ENCODE assay signal across 15 cellular contexts in the genomic region with DNA sequence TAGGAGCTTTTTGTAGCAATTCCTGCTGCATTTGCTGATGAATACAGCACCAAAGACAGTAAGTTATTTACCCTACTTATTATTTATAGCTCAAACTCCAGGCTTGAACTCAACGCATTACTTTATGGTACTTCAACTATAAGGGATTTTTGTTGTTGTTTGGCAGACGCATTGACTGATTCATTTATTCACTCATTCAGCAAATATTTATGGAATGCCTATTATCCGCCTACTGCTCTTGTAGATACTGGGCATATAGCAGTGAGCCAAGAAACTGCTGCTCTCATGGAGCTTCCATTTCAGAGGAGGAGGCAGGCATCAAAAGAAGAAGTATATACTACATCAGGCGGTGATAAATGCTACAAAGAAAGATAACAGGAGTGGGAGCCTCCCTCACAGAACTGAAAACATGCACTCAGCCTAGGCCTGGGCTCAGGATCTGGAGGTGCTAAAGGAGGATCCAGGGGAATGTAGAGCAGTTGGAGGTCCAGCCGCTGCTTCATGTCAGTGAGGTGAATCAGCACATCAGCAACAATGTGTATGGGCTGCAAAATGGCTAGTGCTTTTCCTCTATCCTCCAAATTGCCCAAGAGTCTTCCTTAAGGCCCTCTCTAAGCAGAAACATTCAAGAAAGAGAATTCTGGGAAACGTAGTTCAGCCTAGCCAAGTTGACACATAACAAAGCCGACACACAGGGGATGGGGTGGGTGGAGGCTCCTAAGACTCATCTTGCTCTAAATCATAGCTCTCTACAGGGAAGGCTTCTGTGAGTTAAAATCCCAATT.
"Had no signal": no experiment of that assay in that cellular context is flagged by ENCODE, and none has a peak within 500 bp of the region (broad histone marks: within the 10 kb centered on the region; RNA-seq: fewer than 3 reads in every experiment).

No MANE protein-coding gene starts in this region.

- H3K27ac ChIP-seq: heart right ventricle, left lung had no signal

- H3K4me3 Mint-ChIP-seq: activated naive CD8-positive, alpha-beta T cell treated with anti-CD3 and anti-CD28 coated beads for 36 hours; brain; central memory CD8-positive, alpha-beta T cell; naive thymus-derived CD4-positive, alpha-beta T cell; stimulated activated effector memory CD8-positive, alpha-beta T cell treated with anti-CD3 and anti-CD28 coated beads, Interleukin-12 subunit alpha, Interleukin-12 subunit beta, amount 100 ng/mL, for 72 hours had no signal

- H3K9me3 ChIP-seq: left lung, mucosa of descending colon had no signal

- DNase-seq: activated CD4-positive, alpha-beta T cell treated with anti-CD3 and anti-CD28 coated beads, Interleukin-2, amount 50 U/mL, for 1 hour; activated CD8-positive, alpha-beta memory T cell treated with anti-CD3 and anti-CD28 coated beads for 24 hours; activated naive CD8-positive, alpha-beta T cell treated with anti-CD3 and anti-CD28 coated beads for 36 hours; cortex of kidney; effector CD4-positive, alpha-beta T cell; heart right ventricle; kidney; left lung; mammary epithelial cell; mucosa of descending colon; naive thymus-derived CD4-positive, alpha-beta T cell had no signal

- H3K4me1 ChIP-seq: heart right ventricle, left lung had no signal

- H3K4me3 ChIP-seq: heart right ventricle, left lung, mucosa of descending colon had no signal

- H3K36me3 ChIP-seq: heart right ventricle, left lung had no signal

- H3K9me3 Mint-ChIP-seq: activated naive CD8-positive, alpha-beta T cell treated with anti-CD3 and anti-CD28 coated beads for 36 hours had no signal

- H3K4me1 Mint-ChIP-seq: activated naive CD8-positive, alpha-beta T cell treated with anti-CD3 and anti-CD28 coated beads for 36 hours; central memory CD8-positive, alpha-beta T cell; naive thymus-derived CD4-positive, alpha-beta T cell; stimulated activated effector memory CD8-positive, alpha-beta T cell treated with anti-CD3 and anti-CD28 coated beads, Interleukin-12 subunit alpha, Interleukin-12 subunit beta, amount 100 ng/mL, for 72 hours had no signal

- ATAC-seq: activated CD4-positive, CD25-positive, alpha-beta regulatory T cell treated with anti-CD3 and anti-CD28 coated beads, Interleukin-2, amount 50 U/mL, for 24 hours; heart right ventricle; left lung; mucosa of descending colon; naive thymus-derived CD4-positive, alpha-beta T cell; stimulated activated effector memory CD8-positive, alpha-beta T cell treated with anti-CD3 and anti-CD28 coated beads, Interleukin-12 subunit alpha, Interleukin-12 subunit beta, amount 100 ng/mL, for 72 hours had no signal

- H3K27me3 ChIP-seq: left lung had no signal

- H3K27ac Mint-ChIP-seq: activated naive CD8-positive, alpha-beta T cell treated with anti-CD3 and anti-CD28 coated beads for 36 hours; naive thymus-derived CD4-positive, alpha-beta T cell; stimulated activated effector memory CD8-positive, alpha-beta T cell treated with anti-CD3 and anti-CD28 coated beads, Interleukin-12 subunit alpha, Interleukin-12 subunit beta, amount 100 ng/mL, for 72 hours had no signal

- H3K36me3 Mint-ChIP-seq: activated naive CD8-positive, alpha-beta T cell treated with anti-CD3 and anti-CD28 coated beads for 36 hours; naive thymus-derived CD4-positive, alpha-beta T cell; stimulated activated effector memory CD8-positive, alpha-beta T cell treated with anti-CD3 and anti-CD28 coated beads, Interleukin-12 subunit alpha, Interleukin-12 subunit beta, amount 100 ng/mL, for 72 hours had no signal
